8 cellular contexts compared by ENCODE assay signal in genomic region chr9:125747765-125748510, GRCh38. TPM values are rescaled to one million over a fixed set of nuclear protein-coding genes. Genes with fewer than 3 reads are reported as not detected.
DNase-seq lines count a peak whose midpoint lies in the region; ATAC-seq and TF ChIP-seq lines count a peak whose summit lies in the region.

No MANE protein-coding gene starts in this region.

- H3K4me3 ChIP-seq in GM12865 (ENCODE audit: low read depth, low read length) = peak overlapping the region; percentile 89
- peak overlapping the region; percentile 93 for H3K4me3 ChIP-seq in NT2/D1 (ENCODE audit: insufficient read length, low read depth)
- H3K4me3 ChIP-seq in psoas muscle = peak overlapping the region; percentile 87

- no peaks in the 10 kb centered on the region for H3K27me3 Mint-ChIP-seq in activated naive CD4-positive, alpha-beta T cell treated with anti-CD3 and anti-CD28 coated beads, Interleukin-2, amount 50 U/mL, for 24 hours

- H3K4me1 Mint-ChIP-seq in activated naive CD4-positive, alpha-beta T cell treated with anti-CD3 and anti-CD28 coated beads, Interleukin-2, amount 50 U/mL, for 24 hours = peaks cover 31% of the 10 kb centered on the region

- H3K9me3 ChIP-seq in NT2/D1 (ENCODE audit: insufficient read depth, low read length) (no peaks in the 10 kb centered on the region), psoas muscle (no peaks in the 10 kb centered on the region)

- peak; percentile 56 for DNase-seq in GM12865 (ENCODE audit: low read depth)
- DNase-seq in NT2/D1 (ENCODE audit: low read depth, low spot score) = no peak
- DNase-seq in left cardiac atrium = peak; percentile 43
- peak; percentile 51 to 66 for DNase-seq in psoas muscle
- no peak for DNase-seq in mesenteric fat pad (ENCODE audit: low spot score)

- H3K27me3 ChIP-seq in NT2/D1 (ENCODE audit: insufficient read depth, insufficient read length) = peaks cover 4% of the 10 kb centered on the region
- H3K27me3 ChIP-seq in psoas muscle (ENCODE audit: insufficient read depth in 3 of 3, low read length in 2 of 3) = peaks cover 0 to 19% (median 5%) of the 10 kb centered on the region in 3 donors

- peak overlapping the region; percentile 70 for H3K27ac ChIP-seq in psoas muscle

- ATAC-seq in left cardiac atrium = peak in 1 of 2 donors; percentile 0
- ATAC-seq in psoas muscle = no peak
- no peak for ATAC-seq in GM21360 (IDR thresholded peaks at IDR 0.05; ENCODE audit: unreplicated experiment)
- no peak for ATAC-seq in HG02678 (IDR thresholded peaks at IDR 0.05; ENCODE audit: unreplicated experiment)

- H3K9ac ChIP-seq in NT2/D1 (ENCODE audit: insufficient read length, low read depth) = peak overlapping the region; percentile 91

- 1 to 2% (median 1%) methylated on average over 19 to 89 of the region's 89 CpGs for WGBS in psoas muscle, 3 donors

- H3K36me3 ChIP-seq in NT2/D1 (ENCODE audit: insufficient read depth, insufficient read length, low read length) (peaks cover 19% of the 10 kb centered on the region), psoas muscle (ENCODE audit: insufficient read depth in 1 of 2, low read depth in 1 of 2) (no peaks in the 10 kb centered on the region)

- peak overlapping the region; percentile 89 for H3K4me3 Mint-ChIP-seq in activated naive CD4-positive, alpha-beta T cell treated with anti-CD3 and anti-CD28 coated beads, Interleukin-2, amount 50 U/mL, for 24 hours

- peak overlapping the region; percentile 81 for H3K27ac Mint-ChIP-seq in activated naive CD4-positive, alpha-beta T cell treated with anti-CD3 and anti-CD28 coated beads, Interleukin-2, amount 50 U/mL, for 24 hours

- no peaks in the 10 kb centered on the region for H3K9me3 Mint-ChIP-seq in activated naive CD4-positive, alpha-beta T cell treated with anti-CD3 and anti-CD28 coated beads, Interleukin-2, amount 50 U/mL, for 24 hours

- intact Hi-C loops in left cardiac atrium (cut with DNase I) (loop anchor here in 1 of 2 donors (2.0 kb wide), 1 partner anchor 75 kb away; no protein-coding TSS in a partner anchor), psoas muscle (cut with DNase I) (loop anchor here (2.0 to 10.0 kb wide), 4 partner anchors 41 to 191 kb away; partner anchors contain the start of gene MAPKAP1 (in 1 of the 2))

- H3K36me3 Mint-ChIP-seq in activated naive CD4-positive, alpha-beta T cell treated with anti-CD3 and anti-CD28 coated beads, Interleukin-2, amount 50 U/mL, for 24 hours = no peaks in the 10 kb centered on the region

- H3K4me1 ChIP-seq in NT2/D1 (ENCODE audit: insufficient read depth, insufficient read length) (no peaks in the 10 kb centered on the region), psoas muscle (peaks cover 14% of the 10 kb centered on the region)

- TF ChIP-seq CTCF in GM12865 (IDR thresholded peaks at IDR 0.05; ENCODE audit: insufficient read depth, low read depth, low read length, missing control alignments) (no peak), psoas muscle (IDR thresholded peaks at IDR 0.05) (no peak)

RNA-seq across cellular contexts. Expression of gene PBX3, which starts 0.8 kb away (rescaled TPM):
- 10 to 100 TPM; 54.8 to 65.3 TPM for total RNA-seq in left cardiac atrium
- 10 to 100 TPM in 1 of 4 donors, 1 to 10 TPM in 3; 4.6 to 12.4 (median 6.9) TPM for total RNA-seq in psoas muscle
- 10 to 100 TPM in 1 of 3 donors, 1 to 10 TPM in 2; 4.2 to 12.7 (median 4.3) TPM for polyA plus RNA-seq in psoas muscle
- total RNA-seq in mesenteric fat pad = 28.8 TPM

RNA-seq across cellular contexts. Expression of gene MAPKAP1, which starts 40.9 kb away (rescaled TPM):
- total RNA-seq in left cardiac atrium = 10 to 100 TPM; 98.0 to 98.4 TPM
- total RNA-seq in psoas muscle = 100 to 1,000 TPM in 1 of 4 donors, 10 to 100 TPM in 3; 64.2 to 110 (median 89.9) TPM
- 100 to 1,000 TPM in 2 of 3 donors, 10 to 100 TPM in 1; 82.5 to 124 (median 119) TPM for polyA plus RNA-seq in psoas muscle
- total RNA-seq in mesenteric fat pad = 98.6 TPM

Comparison
In these comparisons a context has a peak if more than half of its experiments do, and no peak if none do; other contexts are left out.
1. DNase-seq: peak in GM12865 (single experiment), left cardiac atrium (single experiment) and psoas muscle (2 of 2); none in NT2/D1 (single experiment) and mesenteric fat pad (single experiment).
2. Peak in every context shown above with its lines, with median percentiles within 50 percentile points of each other: H3K4me3 ChIP-seq.